In genomic region chr14:55129086-55129427, GRCh38 we compare ENCODE assay signal across 8 cellular contexts. TPM values are rescaled to one million over a fixed set of nuclear protein-coding genes. Genes with fewer than 3 reads are reported as not detected.
A peak's percentile ranks its signal among the peaks of the same experiment; 100 is the strongest.
DNase-seq lines count a peak whose midpoint lies in the region; ATAC-seq and TF ChIP-seq lines count a peak whose summit lies in the region.

LGALS3 (plus strand) TSS chr14:55129252; CDS start chr14:55137374, 8,122 bp downstream.

- H3K27me3 Mint-ChIP-seq in activated T-cell treated with anti-CD3 and anti-CD28 coated beads, Interleukin-2, amount 50 U/mL, for 4 hours (ENCODE audit: low read depth), result peaks cover 10% of the 10 kb centered on the region
- no peaks in the 10 kb centered on the region for H3K27me3 Mint-ChIP-seq in natural killer cell treated with Interleukin-12 subunit alpha and Interleukin-12 subunit beta and Interleukin-15 and Interleukin-18, amount 100 ng/mL, for 72 hours

- no peaks in the 10 kb centered on the region for H3K27me3 ChIP-seq in HCT116 (ENCODE audit: insufficient read depth, low read length)

- H3K36me3 Mint-ChIP-seq in activated T-cell treated with anti-CD3 and anti-CD28 coated beads, Interleukin-2, amount 50 U/mL, for 4 hours (ENCODE audit: insufficient read depth), result no peaks in the 10 kb centered on the region
- peaks cover 17% of the 10 kb centered on the region for H3K36me3 Mint-ChIP-seq in natural killer cell treated with Interleukin-12 subunit alpha and Interleukin-12 subunit beta and Interleukin-15 and Interleukin-18, amount 100 ng/mL, for 72 hours

- H3K27ac ChIP-seq in HCT116 (ENCODE audit: low read depth, low read length), result peak within 1 kb of the TSS; percentile 79

- H4K20me1 ChIP-seq in HCT116 (ENCODE audit: insufficient read depth), result no peaks in the 10 kb centered on the region

- no peak for TF ChIP-seq RAD21 in HCT116 (IDR thresholded peaks at IDR 0.05; ENCODE audit: low read depth)

- ATAC-seq in GM18505 (IDR thresholded peaks at IDR 0.05; ENCODE audit: unreplicated experiment) (peak; percentile 64), HCT116 (peak; percentile 85)
- ATAC-seq in activated T-cell treated with anti-CD3 and anti-CD28 coated beads, Interleukin-2, amount 50 U/mL, for 4 hours, result peak; percentile 76 to 79
- peak; percentile 75 to 81 for ATAC-seq in natural killer cell treated with Interleukin-12 subunit alpha and Interleukin-12 subunit beta and Interleukin-15 and Interleukin-18, amount 100 ng/mL, for 72 hours

- no peak within 1 kb of the TSS for H2AFZ ChIP-seq in HCT116 (ENCODE audit: low read depth, low read length, poor library complexity, severe bottlenecking)

- RAD21 ChIA-PET in HCT116 (lab: Charles Lee; ENCODE audit: low non-redundant PET in 1 of 2, low total read pairs in 2 of 2, uncharacterized antibody in 2 of 2, unreplicated experiment in 2 of 2), result no interaction called here

- TF ChIP-seq CTCF in HCT116 (IDR thresholded peaks at IDR 0.05 in 2 of 3, conservative IDR thresholded peaks at IDR 0.05 in 1 of 3; ENCODE audit: borderline replicate concordance in 1 of 3, insufficient read depth in 1 of 3, low read depth in 2 of 3, low read length in 2 of 3), result no peak
- no peak for TF ChIP-seq CTCF in NB4 (IDR thresholded peaks at IDR 0.05; ENCODE audit: low read depth, low read length)

- H3K9me3 ChIP-seq in HCT116 (ENCODE audit: control insufficient read depth in 1 of 2, insufficient read depth in 1 of 2, low read depth in 1 of 2, low read length in 2 of 2), result no peaks in the 10 kb centered on the region

- peaks cover 39% of the 10 kb centered on the region for H3K79me2 ChIP-seq in HCT116 (ENCODE audit: insufficient read depth, low read length)

- no TSS peak for BruUV-seq in HCT116 (replicated peaks; lab: Mats Ljungman, UMichigan)

- TF ChIP-seq POLR2A in GM18505 (IDR thresholded peaks at IDR 0.05; ENCODE audit: borderline replicate concordance, extremely low read depth, insufficient read depth, insufficient read length) (peak; percentile 17), HCT116 (IDR thresholded peaks at IDR 0.05; ENCODE audit: borderline replicate concordance, extremely low read depth, insufficient read depth, insufficient read length) (peak; percentile 82), NB4 (IDR thresholded peaks at IDR 0.05; ENCODE audit: extremely low read depth, insufficient read length) (peak; percentile 21)

- peak within 1 kb of the TSS; percentile 93 for H3K27ac Mint-ChIP-seq in natural killer cell treated with Interleukin-12 subunit alpha and Interleukin-12 subunit beta and Interleukin-15 and Interleukin-18, amount 100 ng/mL, for 72 hours

- H3K4me2 ChIP-seq in HCT116 (ENCODE audit: low read length), result peak within 1 kb of the TSS; percentile 77

- H3K9me3 Mint-ChIP-seq in activated T-cell treated with anti-CD3 and anti-CD28 coated beads, Interleukin-2, amount 50 U/mL, for 4 hours, result no peaks in the 10 kb centered on the region
- no peaks in the 10 kb centered on the region for H3K9me3 Mint-ChIP-seq in natural killer cell treated with Interleukin-12 subunit alpha and Interleukin-12 subunit beta and Interleukin-15 and Interleukin-18, amount 100 ng/mL, for 72 hours

- H3K4me3 ChIP-seq in HCT116 (replicated peaks in 1 of 2; ENCODE audit: low read depth in 1 of 2, low read length in 2 of 2), result peak within 1 kb of the TSS; percentile 74 to 80
- peak within 1 kb of the TSS; percentile 37 for H3K4me3 ChIP-seq in NB4 (ENCODE audit: low read depth, low read length)

- peaks cover 30 to 61% of the 10 kb centered on the region in 2 experiments for H3K4me1 ChIP-seq in HCT116 (ENCODE audit: control insufficient read depth in 1 of 2, insufficient read depth in 2 of 2, low read length in 2 of 2)

- DNase-seq in HCT116 (ENCODE audit: low read depth, low spot score), result no peak
- peak; percentile 72 for DNase-seq in NB4 (ENCODE audit: low read depth)
- peak; percentile 7 for DNase-seq in activated T-cell treated with anti-CD3 and anti-CD28 coated beads, Interleukin-2, amount 50 U/mL, for 4 hours
- peak; percentile 41 for DNase-seq in fibroblast of peridontal ligament (ENCODE audit: extremely low read depth)
- peak; percentile 82 for DNase-seq in natural killer cell treated with Interleukin-12 subunit alpha and Interleukin-12 subunit beta and Interleukin-15 and Interleukin-18, amount 100 ng/mL, for 72 hours (ENCODE audit: low spot score)
- DNase-seq in NCI-H1930 (lab: John Stamatoyannopoulos, UW), result no peak
- no peak for DNase-seq in NAMALWA (ENCODE audit: low spot score)

- intact Hi-C loops in HCT116 (cut with micrococcal nuclease), result loop anchor here (2.0 kb wide), 2 partner anchors 26 to 40 kb away; no protein-coding TSS in a partner anchor

- CTCF ChIA-PET in HCT116 (lab: Charles Lee), result interaction anchor here (0.9 to 1.8 kb wide), 2 partner anchors 18 to 39 kb away, joined by 3 to 5 read pairs; no protein-coding TSS in a partner anchor

- H3K4me3 Mint-ChIP-seq in activated T-cell treated with anti-CD3 and anti-CD28 coated beads, Interleukin-2, amount 50 U/mL, for 4 hours, result peak within 1 kb of the TSS; percentile 76
- H3K4me3 Mint-ChIP-seq in natural killer cell treated with Interleukin-12 subunit alpha and Interleukin-12 subunit beta and Interleukin-15 and Interleukin-18, amount 100 ng/mL, for 72 hours, result peak within 1 kb of the TSS; percentile 97

- POLR2A ChIA-PET in HCT116 (lab: Charles Lee), result interaction anchor here (0.8 to 2.5 kb wide), 5 partner anchors 9 to 52 kb away, joined by 3 to 17 read pairs (median 8); no protein-coding TSS in a partner anchor

- no peaks in the 10 kb centered on the region for H3K9me2 ChIP-seq in HCT116 (ENCODE audit: insufficient read depth)

- H3K4me1 Mint-ChIP-seq in activated T-cell treated with anti-CD3 and anti-CD28 coated beads, Interleukin-2, amount 50 U/mL, for 4 hours (ENCODE audit: low read depth), result peaks cover 23% of the 10 kb centered on the region
- H3K4me1 Mint-ChIP-seq in natural killer cell treated with Interleukin-12 subunit alpha and Interleukin-12 subunit beta and Interleukin-15 and Interleukin-18, amount 100 ng/mL, for 72 hours (ENCODE audit: low read depth in 2 of 2), result peaks cover 61 to 74% of the 10 kb centered on the region in 2 donors

- no peaks in the 10 kb centered on the region for H3K36me3 ChIP-seq in HCT116 (ENCODE audit: control insufficient read depth in 1 of 2, insufficient read depth in 2 of 2, low read length in 2 of 2)

- peak within 1 kb of the TSS; percentile 77 for H3K9ac ChIP-seq in HCT116 (ENCODE audit: low read length)

TF ChIP-seq in HCT116, 20 proteins besides CTCF, POLR2A, EP300 and RAD21:
- TF ChIP-seq SIN3A (IDR thresholded peaks at IDR 0.05; ENCODE audit: low read depth), result peak; percentile 56; the same call in 1 of the 2 replicates
- no peak for TF ChIP-seq SRF (IDR thresholded peaks at IDR 0.05; ENCODE audit: low read depth)
- TF ChIP-seq SP1 (IDR thresholded peaks at IDR 0.05; ENCODE audit: low read depth), result no peak
- no peak for TF ChIP-seq MAX (IDR thresholded peaks at IDR 0.05)
- no peak for TF ChIP-seq TCF7L2 (IDR thresholded peaks at IDR 0.05; ENCODE audit: borderline replicate concordance, extremely low read depth, insufficient read depth, insufficient read length)
- peak; percentile 96 for TF ChIP-seq POLR2AphosphoS5 (IDR thresholded peaks at IDR 0.05; ENCODE audit: low read depth, low read length)
- TF ChIP-seq JUND (IDR thresholded peaks at IDR 0.05), result no peak
- TF ChIP-seq EZH2 (IDR thresholded peaks at IDR 0.05), result no peak
- no peak for TF ChIP-seq EGR1 (IDR thresholded peaks at IDR 0.05; ENCODE audit: low read depth)
- no peak for TF ChIP-seq ZBTB33 (IDR thresholded peaks at IDR 0.05; ENCODE audit: extremely low read depth, insufficient replicate concordance, low read length)
- TF ChIP-seq EZH2phosphoT487 (IDR thresholded peaks at IDR 0.05; ENCODE audit: borderline replicate concordance), result no peak

RNA-seq across cellular contexts. Expression of gene LGALS3, which starts in this region (rescaled TPM):
- 86.1 TPM for total RNA-seq in HCT116 (2021; ENCODE audit: unreplicated experiment)
- 75.3 and 83.3 TPM in 2 replicates for polyA plus RNA-seq in HCT116 (2012)
- 10 to 100 TPM in 2 of 3 donors, 1 to 10 TPM in 1; 7.3 to 18.9 (median 12.2) TPM for total RNA-seq in activated T-cell treated with anti-CD3 and anti-CD28 coated beads, Interleukin-2, amount 50 U/mL, for 4 hours
- 100 to 1,000 TPM; 161 to 224 TPM for total RNA-seq in natural killer cell treated with Interleukin-12 subunit alpha and Interleukin-12 subunit beta and Interleukin-15 and Interleukin-18, amount 100 ng/mL, for 72 hours

Comparison
In these comparisons a context has a peak if more than half of its experiments do, and no peak if none do; other contexts are left out.
1. POLR2A ChIP-seq: peak in every context shown above with its lines; median percentile 82 in HCT116; 21 in NB4; 17 in GM18505.
2. DNase-seq: peak in NB4 (single experiment), activated T-cell treated with anti-CD3 and anti-CD28 coated beads, Interleukin-2, amount 50 U/mL, for 4 hours (single experiment), fibroblast of peridontal ligament (single experiment) and natural killer cell treated with Interleukin-12 subunit alpha and Interleukin-12 subunit beta and Interleukin-15 and Interleukin-18, amount 100 ng/mL, for 72 hours (single experiment); none in HCT116 (single experiment), NCI-H1930 (0 of 2) and NAMALWA (single experiment).
3. Peak in every context shown above with its lines, with median percentiles within 50 percentile points of each other: ATAC-seq.